Comparison of ENCODE assay signal across 1 cellular context in the genomic region with DNA sequence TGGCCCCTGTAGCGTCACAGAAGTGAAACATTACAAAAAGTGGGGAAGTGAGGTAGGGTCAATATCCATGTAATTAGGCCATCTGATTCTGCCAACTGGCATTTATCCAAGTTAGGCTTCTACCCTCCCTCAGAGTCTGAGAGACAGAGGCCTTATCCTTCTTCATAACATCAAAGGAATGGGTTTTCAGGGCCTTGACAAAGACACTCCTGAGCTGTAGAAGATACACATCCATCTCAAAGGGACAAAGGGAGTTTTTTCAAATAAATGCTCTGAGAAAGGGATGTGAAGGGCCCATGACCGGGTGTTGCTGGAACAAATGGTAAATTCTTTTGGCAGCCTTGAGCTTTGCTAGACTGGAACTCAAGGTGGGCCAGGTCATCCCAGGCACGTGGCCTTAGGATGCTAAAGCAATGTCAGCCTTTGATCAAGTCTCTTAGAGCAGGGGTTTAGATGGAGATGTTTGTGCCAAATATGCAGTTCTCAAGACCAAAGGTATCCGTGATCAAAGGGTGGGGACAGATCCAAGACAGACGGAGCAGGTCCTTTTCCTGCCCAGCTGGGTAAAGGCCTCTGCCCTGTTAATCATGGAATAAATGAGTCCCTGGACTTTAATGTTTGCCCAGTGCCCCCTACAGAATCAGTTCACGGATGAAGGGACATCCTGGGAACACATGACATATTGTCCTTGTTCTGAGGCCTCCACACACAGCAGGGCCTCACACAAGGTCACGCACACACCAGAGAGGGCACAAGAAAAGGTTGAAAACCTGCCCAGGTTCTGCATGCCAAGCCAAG.
TF ChIP-seq lines count a peak whose summit lies in the region.

No MANE protein-coding gene starts in this region.

TF ChIP-seq in HepG2, 621 proteins besides CTCF, POLR2A, EP300 and RAD21 (continued from another document):
- TF ChIP-seq, protein P1, sequence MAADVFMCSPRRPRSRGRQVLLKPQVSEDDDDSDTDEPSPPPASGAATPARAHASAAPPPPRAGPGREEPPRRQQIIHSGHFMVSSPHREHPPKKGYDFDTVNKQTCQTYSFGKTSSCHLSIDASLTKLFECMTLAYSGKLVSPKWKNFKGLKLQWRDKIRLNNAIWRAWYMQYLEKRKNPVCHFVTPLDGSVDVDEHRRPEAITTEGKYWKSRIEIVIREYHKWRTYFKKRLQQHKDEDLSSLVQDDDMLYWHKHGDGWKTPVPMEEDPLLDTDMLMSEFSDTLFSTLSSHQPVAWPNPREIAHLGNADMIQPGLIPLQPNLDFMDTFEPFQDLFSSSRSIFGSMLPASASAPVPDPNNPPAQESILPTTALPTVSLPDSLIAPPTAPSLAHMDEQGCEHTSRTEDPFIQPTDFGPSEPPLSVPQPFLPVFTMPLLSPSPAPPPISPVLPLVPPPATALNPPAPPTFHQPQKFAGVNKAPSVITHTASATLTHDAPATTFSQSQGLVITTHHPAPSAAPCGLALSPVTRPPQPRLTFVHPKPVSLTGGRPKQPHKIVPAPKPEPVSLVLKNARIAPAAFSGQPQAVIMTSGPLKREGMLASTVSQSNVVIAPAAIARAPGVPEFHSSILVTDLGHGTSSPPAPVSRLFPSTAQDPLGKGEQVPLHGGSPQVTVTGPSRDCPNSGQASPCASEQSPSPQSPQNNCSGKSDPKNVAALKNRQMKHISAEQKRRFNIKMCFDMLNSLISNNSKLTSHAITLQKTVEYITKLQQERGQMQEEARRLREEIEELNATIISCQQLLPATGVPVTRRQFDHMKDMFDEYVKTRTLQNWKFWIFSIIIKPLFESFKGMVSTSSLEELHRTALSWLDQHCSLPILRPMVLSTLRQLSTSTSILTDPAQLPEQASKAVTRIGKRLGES (CRISPR knock-in tag; IDR thresholded peaks at IDR 0.05; ENCODE audit: borderline replicate concordance), result 0 out of 2 replicates have a peak, but pooled peaks have one; percentile 33
- TF ChIP-seq, protein P2, sequence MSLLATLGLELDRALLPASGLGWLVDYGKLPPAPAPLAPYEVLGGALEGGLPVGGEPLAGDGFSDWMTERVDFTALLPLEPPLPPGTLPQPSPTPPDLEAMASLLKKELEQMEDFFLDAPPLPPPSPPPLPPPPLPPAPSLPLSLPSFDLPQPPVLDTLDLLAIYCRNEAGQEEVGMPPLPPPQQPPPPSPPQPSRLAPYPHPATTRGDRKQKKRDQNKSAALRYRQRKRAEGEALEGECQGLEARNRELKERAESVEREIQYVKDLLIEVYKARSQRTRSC (CRISPR knock-in tag; IDR thresholded peaks at IDR 0.05; ENCODE audit: low read depth), result no peak
- TF ChIP-seq ZNF563 (CRISPR knock-in tag; IDR thresholded peaks at IDR 0.05), result no peak
- TF ChIP-seq CREB1 (IDR thresholded peaks at IDR 0.05), result no peak
- peak; percentile 65 for TF ChIP-seq CREB1 (CRISPR knock-in tag; IDR thresholded peaks at IDR 0.05)
- TF ChIP-seq ZNF430 (CRISPR knock-in tag; IDR thresholded peaks at IDR 0.05), result no peak
- no peak for TF ChIP-seq ZNF101 (CRISPR knock-in tag; IDR thresholded peaks at IDR 0.05; ENCODE audit: borderline replicate concordance, low read depth)
- TF ChIP-seq ASH2L (IDR thresholded peaks at IDR 0.05; ENCODE audit: insufficient read length, low read depth, low read length), result peak; percentile 59
- no peak for TF ChIP-seq ZNF33A (CRISPR knock-in tag; IDR thresholded peaks at IDR 0.05; ENCODE audit: borderline replicate concordance)
- no peak for TF ChIP-seq ZNF343 (CRISPR knock-in tag; IDR thresholded peaks at IDR 0.05)
- no peak for TF ChIP-seq ATM (IDR thresholded peaks at IDR 0.05; ENCODE audit: borderline replicate concordance)
- no peak for TF ChIP-seq ARNT2 (CRISPR knock-in tag; IDR thresholded peaks at IDR 0.05; ENCODE audit: low read depth)
- peak; percentile 95 for TF ChIP-seq SALL1 (CRISPR knock-in tag; IDR thresholded peaks at IDR 0.05)
- peak; percentile 73; the same call in 1 of the 2 replicates for TF ChIP-seq NCOR1 (IDR thresholded peaks at IDR 0.05; ENCODE audit: borderline replicate concordance, low read length)
- TF ChIP-seq ZSCAN20 (CRISPR knock-in tag; IDR thresholded peaks at IDR 0.05; ENCODE audit: borderline replicate concordance), result no peak
- TF ChIP-seq, protein P3, sequence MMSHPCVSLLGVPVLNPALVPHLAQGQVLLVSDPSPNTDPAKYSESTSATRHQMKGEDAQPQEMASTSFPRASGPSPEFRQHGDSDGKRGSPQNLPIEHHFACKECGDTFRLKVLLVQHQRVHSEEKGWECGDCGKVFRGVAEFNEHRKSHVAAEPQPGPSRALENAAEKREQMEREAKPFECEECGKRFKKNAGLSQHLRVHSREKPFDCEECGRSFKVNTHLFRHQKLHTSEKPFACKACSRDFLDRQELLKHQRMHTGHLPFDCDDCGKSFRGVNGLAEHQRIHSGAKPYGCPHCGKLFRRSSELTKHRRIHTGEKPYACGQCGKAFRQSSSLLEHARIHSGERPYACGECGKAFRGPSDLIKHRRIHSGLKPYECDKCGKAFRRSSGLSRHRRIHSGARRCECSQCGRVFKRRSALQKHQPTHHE (CRISPR knock-in tag; IDR thresholded peaks at IDR 0.05; ENCODE audit: borderline replicate concordance), result 0 out of 2 replicates have a peak, but pooled peaks have one; percentile 37
- TF ChIP-seq ZNF441 (CRISPR knock-in tag; IDR thresholded peaks at IDR 0.05; ENCODE audit: borderline replicate concordance), result no peak
- peak; percentile 38; the same call in 1 of the 2 replicates for TF ChIP-seq KDM5B (CRISPR knock-in tag; IDR thresholded peaks at IDR 0.05; ENCODE audit: borderline replicate concordance)
- TF ChIP-seq ZNF747 (CRISPR knock-in tag; IDR thresholded peaks at IDR 0.05; ENCODE audit: borderline replicate concordance), result 0 out of 2 replicates have a peak, but pooled peaks have one; percentile 42
- TF ChIP-seq, protein P4, sequence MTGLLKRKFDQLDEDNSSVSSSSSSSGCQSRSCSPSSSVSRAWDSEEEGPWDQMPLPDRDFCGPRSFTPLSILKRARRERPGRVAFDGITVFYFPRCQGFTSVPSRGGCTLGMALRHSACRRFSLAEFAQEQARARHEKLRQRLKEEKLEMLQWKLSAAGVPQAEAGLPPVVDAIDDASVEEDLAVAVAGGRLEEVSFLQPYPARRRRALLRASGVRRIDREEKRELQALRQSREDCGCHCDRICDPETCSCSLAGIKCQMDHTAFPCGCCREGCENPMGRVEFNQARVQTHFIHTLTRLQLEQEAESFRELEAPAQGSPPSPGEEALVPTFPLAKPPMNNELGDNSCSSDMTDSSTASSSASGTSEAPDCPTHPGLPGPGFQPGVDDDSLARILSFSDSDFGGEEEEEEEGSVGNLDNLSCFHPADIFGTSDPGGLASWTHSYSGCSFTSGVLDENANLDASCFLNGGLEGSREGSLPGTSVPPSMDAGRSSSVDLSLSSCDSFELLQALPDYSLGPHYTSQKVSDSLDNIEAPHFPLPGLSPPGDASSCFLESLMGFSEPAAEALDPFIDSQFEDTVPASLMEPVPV (CRISPR knock-in tag; IDR thresholded peaks at IDR 0.05), result 0 out of 2 replicates have a peak, but pooled peaks have one; percentile 12
- peak; percentile 86 for TF ChIP-seq TBX2 (CRISPR knock-in tag; IDR thresholded peaks at IDR 0.05; ENCODE audit: borderline replicate concordance)
- peak; percentile 53; the same call in 1 of the 2 replicates for TF ChIP-seq SP5 (CRISPR knock-in tag; IDR thresholded peaks at IDR 0.05; ENCODE audit: borderline replicate concordance, low read depth)
- TF ChIP-seq NFKBIZ (CRISPR knock-in tag; IDR thresholded peaks at IDR 0.05), result no peak; the same call in 1 of the 2 replicates
- no peak for TF ChIP-seq NR3C1 (CRISPR knock-in tag; IDR thresholded peaks at IDR 0.05)
- peak; percentile 94 for TF ChIP-seq CREM (IDR thresholded peaks at IDR 0.05)
- no peak for TF ChIP-seq CREM (CRISPR knock-in tag; IDR thresholded peaks at IDR 0.05)
- peak; percentile 92 for TF ChIP-seq PHF21A (CRISPR knock-in tag; IDR thresholded peaks at IDR 0.05)
- no peak for TF ChIP-seq SMAD3 (CRISPR knock-in tag; IDR thresholded peaks at IDR 0.05)
- TF ChIP-seq, protein P5, sequence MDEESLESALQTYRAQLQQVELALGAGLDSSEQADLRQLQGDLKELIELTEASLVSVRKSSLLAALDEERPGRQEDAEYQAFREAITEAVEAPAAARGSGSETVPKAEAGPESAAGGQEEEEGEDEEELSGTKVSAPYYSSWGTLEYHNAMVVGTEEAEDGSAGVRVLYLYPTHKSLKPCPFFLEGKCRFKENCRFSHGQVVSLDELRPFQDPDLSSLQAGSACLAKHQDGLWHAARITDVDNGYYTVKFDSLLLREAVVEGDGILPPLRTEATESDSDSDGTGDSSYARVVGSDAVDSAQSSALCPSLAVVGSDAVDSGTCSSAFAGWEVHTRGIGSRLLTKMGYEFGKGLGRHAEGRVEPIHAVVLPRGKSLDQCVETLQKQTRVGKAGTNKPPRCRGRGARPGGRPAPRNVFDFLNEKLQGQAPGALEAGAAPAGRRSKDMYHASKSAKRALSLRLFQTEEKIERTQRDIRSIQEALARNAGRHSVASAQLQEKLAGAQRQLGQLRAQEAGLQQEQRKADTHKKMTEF (CRISPR knock-in tag; IDR thresholded peaks at IDR 0.05), result peak; percentile 60; the same call in 1 of the 2 replicates
- TF ChIP-seq EZH2 (conservative IDR thresholded peaks at IDR 0.05; ENCODE audit: low read depth, low read length), result no peak
- TF ChIP-seq, protein P6, sequence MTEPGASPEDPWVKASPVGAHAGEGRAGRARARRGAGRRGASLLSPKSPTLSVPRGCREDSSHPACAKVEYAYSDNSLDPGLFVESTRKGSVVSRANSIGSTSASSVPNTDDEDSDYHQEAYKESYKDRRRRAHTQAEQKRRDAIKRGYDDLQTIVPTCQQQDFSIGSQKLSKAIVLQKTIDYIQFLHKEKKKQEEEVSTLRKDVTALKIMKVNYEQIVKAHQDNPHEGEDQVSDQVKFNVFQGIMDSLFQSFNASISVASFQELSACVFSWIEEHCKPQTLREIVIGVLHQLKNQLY (CRISPR knock-in tag; IDR thresholded peaks at IDR 0.05), result peak; percentile 94
- TF ChIP-seq SIN3B (IDR thresholded peaks at IDR 0.05; ENCODE audit: low read length), result no peak
- TF ChIP-seq, protein P7, sequence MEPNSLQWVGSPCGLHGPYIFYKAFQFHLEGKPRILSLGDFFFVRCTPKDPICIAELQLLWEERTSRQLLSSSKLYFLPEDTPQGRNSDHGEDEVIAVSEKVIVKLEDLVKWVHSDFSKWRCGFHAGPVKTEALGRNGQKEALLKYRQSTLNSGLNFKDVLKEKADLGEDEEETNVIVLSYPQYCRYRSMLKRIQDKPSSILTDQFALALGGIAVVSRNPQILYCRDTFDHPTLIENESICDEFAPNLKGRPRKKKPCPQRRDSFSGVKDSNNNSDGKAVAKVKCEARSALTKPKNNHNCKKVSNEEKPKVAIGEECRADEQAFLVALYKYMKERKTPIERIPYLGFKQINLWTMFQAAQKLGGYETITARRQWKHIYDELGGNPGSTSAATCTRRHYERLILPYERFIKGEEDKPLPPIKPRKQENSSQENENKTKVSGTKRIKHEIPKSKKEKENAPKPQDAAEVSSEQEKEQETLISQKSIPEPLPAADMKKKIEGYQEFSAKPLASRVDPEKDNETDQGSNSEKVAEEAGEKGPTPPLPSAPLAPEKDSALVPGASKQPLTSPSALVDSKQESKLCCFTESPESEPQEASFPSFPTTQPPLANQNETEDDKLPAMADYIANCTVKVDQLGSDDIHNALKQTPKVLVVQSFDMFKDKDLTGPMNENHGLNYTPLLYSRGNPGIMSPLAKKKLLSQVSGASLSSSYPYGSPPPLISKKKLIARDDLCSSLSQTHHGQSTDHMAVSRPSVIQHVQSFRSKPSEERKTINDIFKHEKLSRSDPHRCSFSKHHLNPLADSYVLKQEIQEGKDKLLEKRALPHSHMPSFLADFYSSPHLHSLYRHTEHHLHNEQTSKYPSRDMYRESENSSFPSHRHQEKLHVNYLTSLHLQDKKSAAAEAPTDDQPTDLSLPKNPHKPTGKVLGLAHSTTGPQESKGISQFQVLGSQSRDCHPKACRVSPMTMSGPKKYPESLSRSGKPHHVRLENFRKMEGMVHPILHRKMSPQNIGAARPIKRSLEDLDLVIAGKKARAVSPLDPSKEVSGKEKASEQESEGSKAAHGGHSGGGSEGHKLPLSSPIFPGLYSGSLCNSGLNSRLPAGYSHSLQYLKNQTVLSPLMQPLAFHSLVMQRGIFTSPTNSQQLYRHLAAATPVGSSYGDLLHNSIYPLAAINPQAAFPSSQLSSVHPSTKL (CRISPR knock-in tag; IDR thresholded peaks at IDR 0.05), result peak; percentile 90
- TF ChIP-seq HDAC2 (CRISPR knock-in tag; IDR thresholded peaks at IDR 0.05), result peak; percentile 84
- no peak for TF ChIP-seq ZNF235 (CRISPR knock-in tag; IDR thresholded peaks at IDR 0.05; ENCODE audit: borderline replicate concordance)
